In genomic region chr17:61382796-61383688, GRCh38 we compare ENCODE assay signal across 16 cellular contexts. TPM values are rescaled to one million over a fixed set of nuclear protein-coding genes. Genes with fewer than 3 reads are reported as not detected.
DNase-seq lines count a peak whose midpoint lies in the region; ATAC-seq, FAIRE-seq and TF ChIP-seq lines count a peak whose summit lies in the region.
"Had no signal": no experiment of that assay in that cellular context is flagged by ENCODE, and none has a peak within 500 bp of the region (broad histone marks: within the 10 kb centered on the region; RNA-seq: fewer than 3 reads in every experiment).

No MANE protein-coding gene starts in this region.

- H3K36me3 Mint-ChIP-seq in CD14-positive monocyte, result peaks cover 0 to 3% of the 10 kb centered on the region in 2 donors

- no peak for TF ChIP-seq POLR2A in gastroesophageal sphincter (IDR thresholded peaks at IDR 0.05)

- H3K36me3 ChIP-seq in Panc1 (ENCODE audit: control insufficient read depth, insufficient read depth, low read length) (no peaks in the 10 kb centered on the region), kidney (ENCODE audit: control insufficient read depth in 1 of 2, insufficient read depth in 2 of 2, low read length in 2 of 2) (no peaks in the 10 kb centered on the region), trophoblast cell (ENCODE audit: control insufficient read depth in 1 of 2, insufficient read depth in 2 of 2, low read length in 2 of 2) (no peaks in the 10 kb centered on the region), gastroesophageal sphincter (no peaks in the 10 kb centered on the region)

- H3K27me3 Mint-ChIP-seq in CD14-positive monocyte (ENCODE audit: low read depth in 3 of 3), result peaks cover 0 to 2% (median 1%) of the 10 kb centered on the region in 3 donors

- peaks cover 0 to 2% (median 0%) of the 10 kb centered on the region in 7 donors for H3K9me3 Mint-ChIP-seq in CD14-positive monocyte
- H3K9me3 Mint-ChIP-seq: CD4-positive, CD25-positive, alpha-beta regulatory T cell had no signal

- no peak for TF ChIP-seq EP300 in gastroesophageal sphincter (IDR thresholded peaks at IDR 0.05)

- no peak overlapping the region for H2BK5ac ChIP-seq in trophoblast cell (ENCODE audit: low read depth, low read length, poor library complexity)

- in situ Hi-C loops in Panc1 (cut with HindIII; ENCODE audit: low pct_unique_long_range_greater_than_20kb, low sequenced_read_pairs), result no loop called here

- H2AK5ac ChIP-seq in trophoblast cell (ENCODE audit: low read length), result no peak overlapping the region

- DNase-seq in CD14-positive monocyte (ENCODE audit: low spot score), result peak; percentile 26
- DNase-seq in Panc1 (ENCODE audit: low read depth, low spot score), result no peak
- peak; percentile 66 for DNase-seq in kidney
- DNase-seq in trophoblast cell, result no peak
- DNase-seq in NCI-H510A (lab: John Stamatoyannopoulos, UW), result no peak
- DNase-seq: AML-193; CD4-positive, CD25-positive, alpha-beta regulatory T cell; DMS53; NCI-H1436 treated with DMSO at 0.1 percent for 48 hours; NCI-H2081 treated with DMSO at 0.1 percent for 48 hours; NCI-H2227 treated with DMSO at 0.1 percent for 48 hours; NCI-H526; PC-3 had no signal

- H3K4me1 ChIP-seq in Panc1 (ENCODE audit: control insufficient read depth, insufficient read depth, low read length) (peaks cover 16% of the 10 kb centered on the region; the same call in 1 of the 2 replicates), kidney (ENCODE audit: control insufficient read depth in 1 of 2, insufficient read depth in 1 of 2, low read depth in 1 of 2, low read length in 2 of 2) (peaks cover 27 to 31% of the 10 kb centered on the region in 2 donors), trophoblast cell (ENCODE audit: control insufficient read depth in 1 of 2, insufficient read depth in 2 of 2, low read length in 2 of 2) (peaks cover 0 to 6% of the 10 kb centered on the region in 2 experiments), gastroesophageal sphincter (no peaks in the 10 kb centered on the region)

- no peak overlapping the region for H2BK120ac ChIP-seq in trophoblast cell (ENCODE audit: insufficient read depth, low read length, poor library complexity)

- H4K12ac ChIP-seq in trophoblast cell (ENCODE audit: low read depth, low read length), result no peak overlapping the region

- intact Hi-C loops in CD14-positive monocyte (cut with micrococcal nuclease), result no loop called here
- intact Hi-C loops in Panc1 (cut with micrococcal nuclease; ENCODE audit: unreplicated experiment), result no loop called here
- intact Hi-C loops in kidney (cut with DNase I), result no loop called here

- H3K27ac ChIP-seq in Panc1 (ENCODE audit: low read length) (peak overlapping the region; percentile 54; the same call in 1 of the 2 replicates), kidney (ENCODE audit: low read depth in 2 of 2, low read length in 2 of 2) (no peak overlapping the region), trophoblast cell (ENCODE audit: low read depth, low read length) (no peak overlapping the region), gastroesophageal sphincter (no peak overlapping the region)

- no peak overlapping the region for H2BK12ac ChIP-seq in trophoblast cell (ENCODE audit: low read length)

- no peak overlapping the region for H3K4ac ChIP-seq in trophoblast cell (ENCODE audit: low read depth, low read length)

- ATAC-seq in Panc1, result no peak
- no peak for ATAC-seq in gastroesophageal sphincter
- ATAC-seq in GM21526 (IDR thresholded peaks at IDR 0.05; ENCODE audit: low FRiP score, unreplicated experiment), result no peak
- ATAC-seq: HCT116, PC-3 had no signal

- H3K4me2 ChIP-seq in trophoblast cell (ENCODE audit: low read length), result no peak overlapping the region

- H3K27ac Mint-ChIP-seq in CD14-positive monocyte, result no peak overlapping the region
- H3K27ac Mint-ChIP-seq: CD4-positive, CD25-positive, alpha-beta regulatory T cell had no signal

- CTCF ChIA-PET in Panc1 (lab: Charles Lee), result no interaction called here

- no peak overlapping the region for H3K14ac ChIP-seq in trophoblast cell (ENCODE audit: low read length)

- peaks cover 3% of the 10 kb centered on the region for H3K4me1 Mint-ChIP-seq in CD14-positive monocyte
- H3K4me1 Mint-ChIP-seq: CD4-positive, CD25-positive, alpha-beta regulatory T cell had no signal

- H2AFZ ChIP-seq in trophoblast cell (ENCODE audit: insufficient read depth, low read length, poor library complexity), result no peak overlapping the region

- peaks cover 2% of the 10 kb centered on the region for H3K79me1 ChIP-seq in trophoblast cell (ENCODE audit: low read length)

- H3K27me3 ChIP-seq in Panc1 (ENCODE audit: control insufficient read depth, insufficient read depth, low read length), result no peaks in the 10 kb centered on the region
- H3K27me3 ChIP-seq in trophoblast cell (ENCODE audit: insufficient read depth, low read length), result no peaks in the 10 kb centered on the region
- H3K27me3 ChIP-seq in gastroesophageal sphincter, result no peaks in the 10 kb centered on the region

- POLR2A ChIA-PET in Panc1 (lab: Charles Lee), result interaction anchor here (0.6 kb wide), 1 partner anchor 10 kb away, joined by 7 read pairs; no protein-coding TSS in a partner anchor

- H4K8ac ChIP-seq in trophoblast cell (ENCODE audit: low read depth, low read length), result no peak overlapping the region

- no peak overlapping the region for H3K23ac ChIP-seq in trophoblast cell (ENCODE audit: low read length)

- TF ChIP-seq CTCF in CD14-positive monocyte (IDR thresholded peaks at IDR 0.05) (no peak), Panc1 (IDR thresholded peaks at IDR 0.05) (no peak), kidney (IDR thresholded peaks at IDR 0.05; ENCODE audit: borderline replicate concordance, extremely low read depth, insufficient read depth) (no peak), gastroesophageal sphincter (IDR thresholded peaks at IDR 0.05) (no peak)

- no TSS peak for BruUV-seq in Panc1 (replicated peaks; lab: Mats Ljungman, UMichigan)

- no peak overlapping the region for H4K91ac ChIP-seq in trophoblast cell (ENCODE audit: low read depth, low read length)

- H3K18ac ChIP-seq in trophoblast cell (ENCODE audit: low read length), result no peak overlapping the region

- no peak overlapping the region for H3K4me3 Mint-ChIP-seq in CD14-positive monocyte
- H3K4me3 Mint-ChIP-seq: CD4-positive, CD25-positive, alpha-beta regulatory T cell had no signal

- no peaks in the 10 kb centered on the region for H3K79me2 ChIP-seq in trophoblast cell (ENCODE audit: control insufficient read depth, insufficient read depth, low read length, poor library complexity)

- H3K4me3 ChIP-seq in Panc1 (ENCODE audit: low read depth in 2 of 2, low read length in 2 of 2) (no peak overlapping the region), kidney (ENCODE audit: low read length in 2 of 2) (no peak overlapping the region), trophoblast cell (ENCODE audit: low read depth, low read length) (peak overlapping the region; percentile 5), gastroesophageal sphincter (no peak overlapping the region)

- FAIRE-seq in kidney (lab: Jason Lieb, UNC), result no peak

- H3K9me3 ChIP-seq in Panc1 (ENCODE audit: control insufficient read depth, insufficient read depth, low read depth, low read length) (no peaks in the 10 kb centered on the region), kidney (ENCODE audit: control insufficient read depth in 1 of 2, low read length in 2 of 2) (no peaks in the 10 kb centered on the region), trophoblast cell (ENCODE audit: insufficient read depth, low read depth, low read length) (peaks cover 2% of the 10 kb centered on the region), gastroesophageal sphincter (no peaks in the 10 kb centered on the region)

- no peak overlapping the region for H3K9ac ChIP-seq in kidney (ENCODE audit: low read length in 2 of 2)
- no peak overlapping the region for H3K9ac ChIP-seq in trophoblast cell (ENCODE audit: low read length)

- no CpG with 5 or more reads among the region's 16 CpGs for WGBS in trophoblast cell (ENCODE audit: extremely low coverage, insufficient coverage, insufficient read length)
- 90 to 100% methylated on average over 1 to 2 of the region's 16 CpGs for WGBS in gastroesophageal sphincter (ENCODE audit: low coverage in 1 of 2), 2 donors

RNA-seq across cellular contexts. Expression of gene TBX2, which starts 16.6 kb away (rescaled TPM):
- not detected for polyA plus RNA-seq in CD14-positive monocyte
- total RNA-seq in Panc1 (2021; ENCODE audit: unreplicated experiment), result 35.6 TPM
- polyA plus RNA-seq in Panc1 (2012; ENCODE audit: insufficient read length), result 30.7 TPM
- 66.4 TPM for total RNA-seq in kidney
- polyA plus RNA-seq in kidney (ENCODE audit: insufficient read depth, low read depth, low replicate concordance), result 122 TPM
- 2.7 and 3.0 TPM in 2 replicates for polyA plus RNA-seq in trophoblast cell (2013)
- total RNA-seq in gastroesophageal sphincter, result 10 to 100 TPM; 19.0 to 33.6 (median 22.8) TPM
- total RNA-seq: CD4-positive, CD25-positive, alpha-beta regulatory T cell had no signal
- polyA plus RNA-seq: CD4-positive, CD25-positive, alpha-beta regulatory T cell had no signal

Comparison
In these comparisons a context has a peak if more than half of its experiments do, and no peak if none do; other contexts are left out.
1. DNase-seq: peak in CD14-positive monocyte (single experiment) and kidney (single experiment); none in Panc1 (single experiment), trophoblast cell (0 of 2) and NCI-H510A (single experiment).